In the genomic region with DNA sequence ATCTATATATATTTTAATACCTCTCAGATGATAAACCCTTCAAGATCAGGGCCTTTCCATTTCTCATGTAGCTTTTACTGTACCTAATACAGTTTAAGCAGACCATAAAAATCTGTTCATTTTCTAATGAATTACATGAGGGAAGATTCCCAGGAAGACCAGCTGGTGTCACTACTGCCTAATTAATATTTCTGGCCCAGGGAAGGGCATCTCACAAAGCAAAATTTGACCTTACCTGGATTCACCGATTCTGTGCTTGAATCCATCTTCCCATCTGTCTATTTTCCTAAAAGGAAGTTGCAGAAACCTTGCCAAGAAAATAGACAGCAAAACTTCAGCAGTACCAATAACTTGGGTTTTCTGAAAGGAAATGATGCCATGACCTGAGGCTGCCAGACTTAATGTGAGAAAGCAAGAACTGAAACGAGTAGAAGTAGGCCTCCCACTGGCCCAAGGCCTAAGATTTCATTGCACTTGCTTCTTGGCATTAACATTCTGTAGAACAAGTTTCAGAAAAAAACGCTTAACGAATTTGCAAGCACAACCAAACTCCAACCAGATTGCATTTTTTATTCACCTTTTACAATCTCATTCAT, we compare ENCODE assay signal across 8 cellular contexts.
DNase-seq lines count a peak whose midpoint lies in the region; ATAC-seq and TF ChIP-seq lines count a peak whose summit lies in the region.

No MANE protein-coding gene starts in this region.

- H3K4me1 Mint-ChIP-seq in MCF 10A (ENCODE audit: insufficient read depth, unreplicated experiment): no peaks in the 10 kb centered on the region
- no peaks in the 10 kb centered on the region for H3K4me1 Mint-ChIP-seq in activated CD4-positive, alpha-beta T cell treated with anti-CD3 and anti-CD28 coated beads, Interleukin-2, amount 10 ng/mL, durations not matched to agents 24 days and 14 days

- no peaks in the 10 kb centered on the region for H3K79me2 ChIP-seq in mesendoderm (ENCODE audit: control insufficient read depth, insufficient read depth, low read length)

- H3K18ac ChIP-seq in mesendoderm (ENCODE audit: low read length): no peak overlapping the region

- no peaks in the 10 kb centered on the region for H3K27me3 Mint-ChIP-seq in MCF 10A (ENCODE audit: insufficient read depth, unreplicated experiment)
- peaks cover 9% of the 10 kb centered on the region for H3K27me3 Mint-ChIP-seq in activated CD4-positive, alpha-beta T cell treated with anti-CD3 and anti-CD28 coated beads, Interleukin-2, amount 10 ng/mL, durations not matched to agents 24 days and 14 days

- BruUV-seq in MCF 10A (replicated peaks; lab: Mats Ljungman, UMichigan): no TSS peak

- H3K27me3 ChIP-seq in mesendoderm (ENCODE audit: insufficient read depth, low read length, poor library complexity): no peaks in the 10 kb centered on the region

- no peak overlapping the region for H3K27ac Mint-ChIP-seq in MCF 10A (ENCODE audit: low read depth, unreplicated experiment)
- H3K27ac Mint-ChIP-seq in activated CD4-positive, alpha-beta T cell treated with anti-CD3 and anti-CD28 coated beads, Interleukin-2, amount 10 ng/mL, durations not matched to agents 24 days and 14 days: no peak overlapping the region

- no peaks in the 10 kb centered on the region for H3K36me3 ChIP-seq in mesendoderm (ENCODE audit: control insufficient read depth, insufficient read depth, low read length)

- no peak overlapping the region for H3K56ac ChIP-seq in mesendoderm (ENCODE audit: low read length)

- H3K4me2 ChIP-seq in mesendoderm (ENCODE audit: low read length): no peak overlapping the region

- CTCF ChIA-PET in MCF 10A (lab: Yijun Ruan, JAX): interaction anchor here (0.6 to 2.3 kb wide), 14 partner anchors 12 to 1207 kb away, joined by 3 to 8 read pairs (median 3); no protein-coding TSS in a partner anchor

- H3K4me3 ChIP-seq in mesendoderm (ENCODE audit: low read length): no peak overlapping the region

- H2BK120ac ChIP-seq in mesendoderm (ENCODE audit: low read depth, low read length): no peak overlapping the region

- H3K27ac ChIP-seq in mesendoderm (ENCODE audit: low read depth, low read length): no peak overlapping the region

- WGBS in mesendoderm (ENCODE audit: extremely low coverage, insufficient coverage, low lambda C conversion rate): 100% methylated on average over 1 of the region's 4 CpGs

- DNase-seq in D341Med (ENCODE audit: low spot score) (peak; percentile 41), GM19238 (ENCODE audit: insufficient read length, low spot score) (peak; percentile 11), NCI-H1694 (lab: John Stamatoyannopoulos, UW) (peak; percentile 65), MCF 10A (ENCODE audit: unreplicated experiment) (peak; percentile 53), mesendoderm (peak; percentile 51), activated T-cell treated with anti-CD3 and anti-CD28 coated beads for 4 hours (no peak)
- no peak for DNase-seq in activated CD4-positive, alpha-beta T cell treated with anti-CD3 and anti-CD28 coated beads, Interleukin-2, amount 10 ng/mL, durations not matched to agents 24 days and 14 days

- no peak overlapping the region for H3K4me3 Mint-ChIP-seq in MCF 10A (ENCODE audit: unreplicated experiment)
- H3K4me3 Mint-ChIP-seq in activated CD4-positive, alpha-beta T cell treated with anti-CD3 and anti-CD28 coated beads, Interleukin-2, amount 10 ng/mL, durations not matched to agents 24 days and 14 days: no peak overlapping the region

- H2AK5ac ChIP-seq in mesendoderm (ENCODE audit: low read length): no peak overlapping the region

- H3K9me3 Mint-ChIP-seq in MCF 10A (ENCODE audit: unreplicated experiment): no peaks in the 10 kb centered on the region
- no peaks in the 10 kb centered on the region for H3K9me3 Mint-ChIP-seq in activated CD4-positive, alpha-beta T cell treated with anti-CD3 and anti-CD28 coated beads, Interleukin-2, amount 10 ng/mL, durations not matched to agents 24 days and 14 days

- no peaks in the 10 kb centered on the region for H3K79me1 ChIP-seq in mesendoderm (ENCODE audit: low read length)

- H4K5ac ChIP-seq in mesendoderm (ENCODE audit: low read length): no peak overlapping the region

- TF ChIP-seq CTCF in MCF 10A (IDR thresholded peaks at IDR 0.05; ENCODE audit: unreplicated experiment): peak; percentile 41

- no peak overlapping the region for H3K23ac ChIP-seq in mesendoderm (ENCODE audit: low read length)

- H3K4ac ChIP-seq in mesendoderm (ENCODE audit: low read depth, low read length): no peak overlapping the region

- no peak overlapping the region for H2BK15ac ChIP-seq in mesendoderm (replicated peaks; ENCODE audit: low read depth)

- H3K36me3 Mint-ChIP-seq in MCF 10A (ENCODE audit: insufficient read depth, unreplicated experiment): no peaks in the 10 kb centered on the region
- no peaks in the 10 kb centered on the region for H3K36me3 Mint-ChIP-seq in activated CD4-positive, alpha-beta T cell treated with anti-CD3 and anti-CD28 coated beads, Interleukin-2, amount 10 ng/mL, durations not matched to agents 24 days and 14 days (ENCODE audit: low read depth)

- no peak for ATAC-seq in HG02852 (IDR thresholded peaks at IDR 0.05; ENCODE audit: unreplicated experiment)

- POLR2A ChIA-PET in MCF 10A (lab: Yijun Ruan, JAX): interaction anchor here (0.5 kb wide), 1 partner anchor 358 kb away, joined by 3 read pairs; no protein-coding TSS in a partner anchor

- no peak overlapping the region for H4K8ac ChIP-seq in mesendoderm (ENCODE audit: low read depth, low read length)

- intact Hi-C loops in MCF 10A (cut with micrococcal nuclease): loop anchor here (1.0 to 10.0 kb wide), 8 partner anchors 166 to 1209 kb away; a partner anchor contains a TSS
- intact Hi-C loops in activated CD4-positive, alpha-beta T cell treated with anti-CD3 and anti-CD28 coated beads, Interleukin-2, amount 10 ng/mL, durations not matched to agents 24 days and 14 days (cut with micrococcal nuclease): loop anchor here (5.0 kb wide), 1 partner anchor 259 kb away; no protein-coding TSS in a partner anchor

- H3K4me1 ChIP-seq in mesendoderm (ENCODE audit: control insufficient read depth, low read depth, low read length): no peaks in the 10 kb centered on the region

- H2BK5ac ChIP-seq in mesendoderm (ENCODE audit: low read length): no peak overlapping the region

- no peak overlapping the region for H3K9ac ChIP-seq in mesendoderm (ENCODE audit: low read length)

Comparison
In these comparisons a context has a peak if more than half of its experiments do, and no peak if none do; other contexts are left out.
1. DNase-seq: peak in D341Med (single experiment), GM19238 (single experiment), NCI-H1694 (single experiment), MCF 10A (single experiment) and mesendoderm (single experiment); none in activated CD4-positive, alpha-beta T cell treated with anti-CD3 and anti-CD28 coated beads, Interleukin-2, amount 10 ng/mL, durations not matched to agents 24 days and 14 days (single experiment) and activated T-cell treated with anti-CD3 and anti-CD28 coated beads for 4 hours (single experiment).